In genomic region chr21:37257526-37257966, GRCh38 we compare ENCODE assay signal across 1 cellular context.
TF ChIP-seq lines count a peak whose summit lies in the region.

No MANE protein-coding gene starts in this region.

TF ChIP-seq in HepG2, 621 proteins besides CTCF, POLR2A, EP300 and RAD21 (continued from another document and continues in another):
- TF ChIP-seq ZMYM4 (CRISPR knock-in tag; IDR thresholded peaks at IDR 0.05): no peak
- TF ChIP-seq RFX3 (CRISPR knock-in tag; IDR thresholded peaks at IDR 0.05): no peak
- no peak for TF ChIP-seq ZNF589 (CRISPR knock-in tag; conservative IDR thresholded peaks at IDR 0.05)
- no peak for TF ChIP-seq ZNF17 (CRISPR knock-in tag; IDR thresholded peaks at IDR 0.05)
- TF ChIP-seq, protein P1, sequence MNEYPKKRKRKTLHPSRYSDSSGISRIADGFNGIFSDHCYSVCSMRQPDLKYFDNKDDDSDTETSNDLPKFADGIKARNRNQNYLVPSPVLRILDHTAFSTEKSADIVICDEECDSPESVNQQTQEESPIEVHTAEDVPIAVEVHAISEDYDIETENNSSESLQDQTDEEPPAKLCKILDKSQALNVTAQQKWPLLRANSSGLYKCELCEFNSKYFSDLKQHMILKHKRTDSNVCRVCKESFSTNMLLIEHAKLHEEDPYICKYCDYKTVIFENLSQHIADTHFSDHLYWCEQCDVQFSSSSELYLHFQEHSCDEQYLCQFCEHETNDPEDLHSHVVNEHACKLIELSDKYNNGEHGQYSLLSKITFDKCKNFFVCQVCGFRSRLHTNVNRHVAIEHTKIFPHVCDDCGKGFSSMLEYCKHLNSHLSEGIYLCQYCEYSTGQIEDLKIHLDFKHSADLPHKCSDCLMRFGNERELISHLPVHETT (CRISPR knock-in tag; conservative IDR thresholded peaks at IDR 0.05): no peak
- TF ChIP-seq ZNF460 (CRISPR knock-in tag; IDR thresholded peaks at IDR 0.05; ENCODE audit: borderline replicate concordance): no peak
- TF ChIP-seq, protein P2, sequence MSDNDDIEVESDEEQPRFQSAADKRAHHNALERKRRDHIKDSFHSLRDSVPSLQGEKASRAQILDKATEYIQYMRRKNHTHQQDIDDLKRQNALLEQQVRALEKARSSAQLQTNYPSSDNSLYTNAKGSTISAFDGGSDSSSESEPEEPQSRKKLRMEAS (IDR thresholded peaks at IDR 0.05): peak; percentile 25; the same call in 1 of the 2 replicates
- TF ChIP-seq ZNF747 (CRISPR knock-in tag; IDR thresholded peaks at IDR 0.05; ENCODE audit: borderline replicate concordance): no peak
- TF ChIP-seq BRCA1 (CRISPR knock-in tag; IDR thresholded peaks at IDR 0.05): no peak
- TF ChIP-seq CEBPB (IDR thresholded peaks at IDR 0.05; ENCODE audit: borderline replicate concordance, low read depth, low read length): no peak
- no peak for TF ChIP-seq ZSCAN25 (CRISPR knock-in tag; IDR thresholded peaks at IDR 0.05)
- TF ChIP-seq ZNF549 (CRISPR knock-in tag; IDR thresholded peaks at IDR 0.05): no peak
- TF ChIP-seq, protein P3, sequence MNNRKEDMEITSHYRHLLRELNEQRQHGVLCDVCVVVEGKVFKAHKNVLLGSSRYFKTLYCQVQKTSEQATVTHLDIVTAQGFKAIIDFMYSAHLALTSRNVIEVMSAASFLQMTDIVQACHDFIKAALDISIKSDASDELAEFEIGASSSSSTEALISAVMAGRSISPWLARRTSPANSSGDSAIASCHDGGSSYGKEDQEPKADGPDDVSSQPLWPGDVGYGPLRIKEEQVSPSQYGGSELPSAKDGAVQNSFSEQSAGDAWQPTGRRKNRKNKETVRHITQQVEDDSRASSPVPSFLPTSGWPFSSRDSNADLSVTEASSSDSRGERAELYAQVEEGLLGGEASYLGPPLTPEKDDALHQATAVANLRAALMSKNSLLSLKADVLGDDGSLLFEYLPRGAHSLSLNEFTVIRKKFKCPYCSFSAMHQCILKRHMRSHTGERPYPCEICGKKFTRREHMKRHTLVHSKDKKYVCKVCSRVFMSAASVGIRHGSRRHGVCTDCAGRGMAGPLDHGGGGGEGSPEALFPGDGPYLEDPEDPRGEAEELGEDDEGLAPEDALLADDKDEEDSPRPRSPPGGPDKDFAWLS (CRISPR knock-in tag; IDR thresholded peaks at IDR 0.05; ENCODE audit: borderline replicate concordance): no peak
- no peak for TF ChIP-seq NKX3-1 (CRISPR knock-in tag; IDR thresholded peaks at IDR 0.05)
- no peak for TF ChIP-seq PLRG1 (conservative IDR thresholded peaks at IDR 0.05)
- TF ChIP-seq AKAP8 (CRISPR knock-in tag; IDR thresholded peaks at IDR 0.05): no peak; the same call in 1 of the 2 replicates
- peak; percentile 32; the same call in 1 of the 2 replicates for TF ChIP-seq ZNF564 (CRISPR knock-in tag; IDR thresholded peaks at IDR 0.05)
- TF ChIP-seq MLLT10 (CRISPR knock-in tag; IDR thresholded peaks at IDR 0.05): no peak
- TF ChIP-seq SP2 (CRISPR knock-in tag; IDR thresholded peaks at IDR 0.05): no peak
- no peak for TF ChIP-seq ZNF205 (CRISPR knock-in tag; IDR thresholded peaks at IDR 0.05)
- TF ChIP-seq ZFP36L1 (CRISPR knock-in tag; IDR thresholded peaks at IDR 0.05): no peak
- TF ChIP-seq KLF16 (CRISPR knock-in tag; IDR thresholded peaks at IDR 0.05): no peak
- no peak for TF ChIP-seq SIN3A (IDR thresholded peaks at IDR 0.05; ENCODE audit: borderline replicate concordance, low read depth, low read length)
- TF ChIP-seq ZFP62 (CRISPR knock-in tag; IDR thresholded peaks at IDR 0.05): no peak
- TF ChIP-seq ZNF816 (CRISPR knock-in tag; IDR thresholded peaks at IDR 0.05; ENCODE audit: borderline replicate concordance): no peak; the same call in 1 of the 2 replicates
- no peak for TF ChIP-seq KDM3A (CRISPR knock-in tag; IDR thresholded peaks at IDR 0.05; ENCODE audit: low read depth)
- no peak for TF ChIP-seq NCOR1 (IDR thresholded peaks at IDR 0.05; ENCODE audit: borderline replicate concordance, low read length)
- no peak for TF ChIP-seq PRMT3 (CRISPR knock-in tag; IDR thresholded peaks at IDR 0.05; ENCODE audit: borderline replicate concordance, low read depth)
- no peak for TF ChIP-seq GATAD1 (CRISPR knock-in tag; IDR thresholded peaks at IDR 0.05)
- TF ChIP-seq, protein P4, sequence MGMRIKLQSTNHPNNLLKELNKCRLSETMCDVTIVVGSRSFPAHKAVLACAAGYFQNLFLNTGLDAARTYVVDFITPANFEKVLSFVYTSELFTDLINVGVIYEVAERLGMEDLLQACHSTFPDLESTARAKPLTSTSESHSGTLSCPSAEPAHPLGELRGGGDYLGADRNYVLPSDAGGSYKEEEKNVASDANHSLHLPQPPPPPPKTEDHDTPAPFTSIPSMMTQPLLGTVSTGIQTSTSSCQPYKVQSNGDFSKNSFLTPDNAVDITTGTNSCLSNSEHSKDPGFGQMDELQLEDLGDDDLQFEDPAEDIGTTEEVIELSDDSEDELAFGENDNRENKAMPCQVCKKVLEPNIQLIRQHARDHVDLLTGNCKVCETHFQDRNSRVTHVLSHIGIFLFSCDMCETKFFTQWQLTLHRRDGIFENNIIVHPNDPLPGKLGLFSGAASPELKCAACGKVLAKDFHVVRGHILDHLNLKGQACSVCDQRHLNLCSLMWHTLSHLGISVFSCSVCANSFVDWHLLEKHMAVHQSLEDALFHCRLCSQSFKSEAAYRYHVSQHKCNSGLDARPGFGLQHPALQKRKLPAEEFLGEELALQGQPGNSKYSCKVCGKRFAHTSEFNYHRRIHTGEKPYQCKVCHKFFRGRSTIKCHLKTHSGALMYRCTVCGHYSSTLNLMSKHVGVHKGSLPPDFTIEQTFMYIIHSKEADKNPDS (CRISPR knock-in tag; IDR thresholded peaks at IDR 0.05): no peak
- TF ChIP-seq ZNF451 (CRISPR knock-in tag; IDR thresholded peaks at IDR 0.05): peak; percentile 35; the same call in 1 of the 2 replicates
- TF ChIP-seq THAP9 (CRISPR knock-in tag; IDR thresholded peaks at IDR 0.05; ENCODE audit: borderline replicate concordance): peak; percentile 13; the same call in 1 of the 2 replicates
- no peak for TF ChIP-seq KDM6A (CRISPR knock-in tag; IDR thresholded peaks at IDR 0.05; ENCODE audit: low read depth)
- TF ChIP-seq ZNF567 (CRISPR knock-in tag; IDR thresholded peaks at IDR 0.05; ENCODE audit: borderline replicate concordance): no peak
- TF ChIP-seq HDAC1 (CRISPR knock-in tag; IDR thresholded peaks at IDR 0.05): peak; percentile 10; the same call in 1 of the 2 replicates
- TF ChIP-seq RXRB (CRISPR knock-in tag; IDR thresholded peaks at IDR 0.05; ENCODE audit: borderline replicate concordance): no peak
- 0 out of 2 replicates have a peak, but pooled peaks have one; percentile 58 for TF ChIP-seq ZNF563 (CRISPR knock-in tag; IDR thresholded peaks at IDR 0.05)
- TF ChIP-seq ATM (IDR thresholded peaks at IDR 0.05; ENCODE audit: borderline replicate concordance): no peak
- no peak for TF ChIP-seq PHF21A (CRISPR knock-in tag; IDR thresholded peaks at IDR 0.05)
- no peak for TF ChIP-seq ZFP91 (CRISPR knock-in tag; IDR thresholded peaks at IDR 0.05; ENCODE audit: borderline replicate concordance)
- TF ChIP-seq ZNF850 (CRISPR knock-in tag; conservative IDR thresholded peaks at IDR 0.05): no peak; the same call in 1 of the 2 replicates
- TF ChIP-seq, protein P5, sequence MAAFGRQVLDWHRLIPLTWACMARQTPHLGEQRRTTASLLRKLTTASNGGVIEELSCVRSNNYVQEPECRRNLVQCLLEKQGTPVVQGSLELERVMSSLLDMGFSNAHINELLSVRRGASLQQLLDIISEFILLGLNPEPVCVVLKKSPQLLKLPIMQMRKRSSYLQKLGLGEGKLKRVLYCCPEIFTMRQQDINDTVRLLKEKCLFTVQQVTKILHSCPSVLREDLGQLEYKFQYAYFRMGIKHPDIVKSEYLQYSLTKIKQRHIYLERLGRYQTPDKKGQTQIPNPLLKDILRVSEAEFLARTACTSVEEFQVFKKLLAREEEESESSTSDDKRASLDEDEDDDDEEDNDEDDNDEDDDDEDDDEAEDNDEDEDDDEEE (CRISPR knock-in tag; IDR thresholded peaks at IDR 0.05): 0 out of 2 replicates have a peak, but pooled peaks have one; percentile 42
- TF ChIP-seq ZBTB40 (IDR thresholded peaks at IDR 0.05): no peak
- no peak for TF ChIP-seq ZBTB40 (CRISPR knock-in tag; IDR thresholded peaks at IDR 0.05)
- no peak for TF ChIP-seq SKI (IDR thresholded peaks at IDR 0.05; ENCODE audit: partially characterized antibody)
- no peak for TF ChIP-seq ZNF607 (CRISPR knock-in tag; IDR thresholded peaks at IDR 0.05; ENCODE audit: borderline replicate concordance)
